In the genomic region with DNA sequence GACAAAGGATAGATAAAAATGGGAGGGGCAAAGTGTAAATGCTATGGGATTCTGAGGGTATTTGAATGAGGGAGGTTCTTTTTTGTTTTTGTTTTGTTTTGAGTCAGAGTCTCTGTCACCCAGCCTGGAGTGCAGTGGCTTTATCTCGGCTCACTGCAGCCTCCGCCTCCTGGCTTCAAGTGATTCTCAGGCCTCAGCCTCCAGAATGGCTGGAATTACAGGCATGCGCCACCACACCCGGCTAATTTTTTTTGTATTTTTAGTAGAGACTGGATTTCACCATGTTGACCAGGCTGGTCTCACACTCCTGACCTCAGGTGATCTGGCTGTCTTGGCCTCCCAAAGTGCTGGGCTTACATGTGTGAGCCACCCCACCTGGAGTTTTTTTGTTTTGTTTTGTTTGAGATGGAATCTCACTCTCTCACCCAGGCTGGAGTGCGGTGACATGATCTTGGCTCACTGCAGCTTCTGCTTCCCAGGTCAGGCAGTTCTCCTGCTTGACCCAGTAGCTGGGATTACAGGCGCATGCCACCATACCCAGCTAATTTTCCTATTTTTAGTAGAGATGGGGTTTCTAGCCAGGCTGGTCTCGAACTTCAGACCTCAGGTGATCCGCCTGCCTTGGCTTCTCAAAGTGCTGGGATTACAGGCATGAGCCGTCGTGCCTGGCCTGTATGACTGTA, we compare ENCODE assay signal across 1 cellular context.
TF ChIP-seq lines count a peak whose summit lies in the region.

No MANE protein-coding gene starts in this region.

TF ChIP-seq in GM12878, 131 proteins besides CTCF, POLR2A, EP300 and RAD21 (continued from another document):
- TF ChIP-seq, protein P1, sequence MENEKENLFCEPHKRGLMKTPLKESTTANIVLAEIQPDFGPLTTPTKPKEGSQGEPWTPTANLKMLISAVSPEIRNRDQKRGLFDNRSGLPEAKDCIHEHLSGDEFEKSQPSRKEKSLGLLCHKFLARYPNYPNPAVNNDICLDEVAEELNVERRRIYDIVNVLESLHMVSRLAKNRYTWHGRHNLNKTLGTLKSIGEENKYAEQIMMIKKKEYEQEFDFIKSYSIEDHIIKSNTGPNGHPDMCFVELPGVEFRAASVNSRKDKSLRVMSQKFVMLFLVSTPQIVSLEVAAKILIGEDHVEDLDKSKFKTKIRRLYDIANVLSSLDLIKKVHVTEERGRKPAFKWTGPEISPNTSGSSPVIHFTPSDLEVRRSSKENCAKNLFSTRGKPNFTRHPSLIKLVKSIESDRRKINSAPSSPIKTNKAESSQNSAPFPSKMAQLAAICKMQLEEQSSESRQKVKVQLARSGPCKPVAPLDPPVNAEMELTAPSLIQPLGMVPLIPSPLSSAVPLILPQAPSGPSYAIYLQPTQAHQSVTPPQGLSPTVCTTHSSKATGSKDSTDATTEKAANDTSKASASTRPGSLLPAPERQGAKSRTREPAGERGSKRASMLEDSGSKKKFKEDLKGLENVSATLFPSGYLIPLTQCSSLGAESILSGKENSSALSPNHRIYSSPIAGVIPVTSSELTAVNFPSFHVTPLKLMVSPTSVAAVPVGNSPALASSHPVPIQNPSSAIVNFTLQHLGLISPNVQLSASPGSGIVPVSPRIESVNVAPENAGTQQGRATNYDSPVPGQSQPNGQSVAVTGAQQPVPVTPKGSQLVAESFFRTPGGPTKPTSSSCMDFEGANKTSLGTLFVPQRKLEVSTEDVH (IDR thresholded peaks at IDR 0.05; ENCODE audit: low read depth, partially characterized antibody): no peak
